8 cellular contexts compared by ENCODE assay signal in the genomic region with DNA sequence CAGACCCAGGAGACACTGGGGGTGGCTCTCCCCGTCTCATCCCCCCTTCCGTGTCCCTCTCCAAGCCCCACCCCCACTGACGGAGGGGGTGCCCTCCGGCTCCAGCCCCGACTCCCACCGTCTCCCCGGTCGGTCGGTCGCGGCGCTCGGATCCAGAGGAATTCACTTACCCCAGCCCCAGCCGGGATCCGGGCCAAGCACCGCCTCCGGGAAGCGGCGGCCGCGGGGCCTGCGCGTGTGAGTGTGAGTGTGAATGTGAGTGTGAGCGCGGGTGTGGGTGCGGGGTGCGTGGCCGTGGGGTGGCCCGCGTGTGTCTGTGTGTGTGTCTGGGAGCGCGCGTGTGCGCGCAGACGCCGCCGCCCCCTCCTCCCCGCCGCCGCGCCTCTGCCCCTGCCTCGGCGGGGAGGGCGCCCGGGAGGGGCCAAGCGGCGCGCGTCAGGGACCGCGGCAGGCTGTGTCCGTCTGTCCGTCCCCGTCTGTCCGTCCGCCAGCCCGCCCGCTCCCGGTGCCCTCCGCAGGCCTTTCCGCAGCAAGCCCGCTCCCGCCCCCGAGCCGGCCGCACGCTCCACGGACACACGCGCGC. TPM values are rescaled to one million over a fixed set of nuclear protein-coding genes. Genes with fewer than 3 reads are reported as not detected.
A peak's percentile ranks its signal among the peaks of the same experiment; 100 is the strongest.
DNase-seq lines count a peak whose midpoint lies in the region; ATAC-seq and TF ChIP-seq lines count a peak whose summit lies in the region.

A gene with protein sequence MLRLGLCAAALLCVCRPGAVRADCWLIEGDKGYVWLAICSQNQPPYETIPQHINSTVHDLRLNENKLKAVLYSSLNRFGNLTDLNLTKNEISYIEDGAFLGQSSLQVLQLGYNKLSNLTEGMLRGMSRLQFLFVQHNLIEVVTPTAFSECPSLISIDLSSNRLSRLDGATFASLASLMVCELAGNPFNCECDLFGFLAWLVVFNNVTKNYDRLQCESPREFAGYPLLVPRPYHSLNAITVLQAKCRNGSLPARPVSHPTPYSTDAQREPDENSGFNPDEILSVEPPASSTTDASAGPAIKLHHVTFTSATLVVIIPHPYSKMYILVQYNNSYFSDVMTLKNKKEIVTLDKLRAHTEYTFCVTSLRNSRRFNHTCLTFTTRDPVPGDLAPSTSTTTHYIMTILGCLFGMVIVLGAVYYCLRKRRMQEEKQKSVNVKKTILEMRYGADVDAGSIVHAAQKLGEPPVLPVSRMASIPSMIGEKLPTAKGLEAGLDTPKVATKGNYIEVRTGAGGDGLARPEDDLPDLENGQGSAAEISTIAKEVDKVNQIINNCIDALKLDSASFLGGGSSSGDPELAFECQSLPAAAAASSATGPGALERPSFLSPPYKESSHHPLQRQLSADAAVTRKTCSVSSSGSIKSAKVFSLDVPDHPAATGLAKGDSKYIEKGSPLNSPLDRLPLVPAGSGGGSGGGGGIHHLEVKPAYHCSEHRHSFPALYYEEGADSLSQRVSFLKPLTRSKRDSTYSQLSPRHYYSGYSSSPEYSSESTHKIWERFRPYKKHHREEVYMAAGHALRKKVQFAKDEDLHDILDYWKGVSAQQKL (minus strand): TSS at position 352 of the 583 bp plus-strand sequence. CDS start 51,945 bp downstream, outside the sequence.

- H3K4me3 Mint-ChIP-seq in central memory CD8-positive, alpha-beta T cell = peak within 1 kb of the TSS; percentile 67

- H3K27me3 ChIP-seq in heart right ventricle = peaks cover 27 to 100% (median 96%) of the 10 kb centered on the region in 7 donors
- peaks cover 67% of the 10 kb centered on the region for H3K27me3 ChIP-seq in lower lobe of right lung (ENCODE audit: low read depth)
- H3K27me3 ChIP-seq in vagina = peaks cover 16% of the 10 kb centered on the region

- H3K4me3 ChIP-seq in heart right ventricle = peak within 1 kb of the TSS; percentile 21 to 60 (median 42)
- H3K4me3 ChIP-seq in lower lobe of right lung = peak within 1 kb of the TSS; percentile 50
- H3K4me3 ChIP-seq in vagina = peak within 1 kb of the TSS; percentile 32 to 55

- H3K27ac ChIP-seq in heart right ventricle = no peak within 1 kb of the TSS
- H3K27ac ChIP-seq in lower lobe of right lung = no peak within 1 kb of the TSS
- no peak within 1 kb of the TSS for H3K27ac ChIP-seq in vagina

- H3K4me1 ChIP-seq in heart right ventricle (peaks cover 0 to 12% (median 5%) of the 10 kb centered on the region in 9 donors), lower lobe of right lung (peaks cover 12% of the 10 kb centered on the region), vagina (peaks cover 17% of the 10 kb centered on the region)

- H3K27me3 Mint-ChIP-seq in central memory CD8-positive, alpha-beta T cell = peaks cover 68% of the 10 kb centered on the region

- H3K36me3 ChIP-seq in heart right ventricle (no peaks in the 10 kb centered on the region), lower lobe of right lung (no peaks in the 10 kb centered on the region), vagina (no peaks in the 10 kb centered on the region)

- TF ChIP-seq POLR2A in vagina (IDR thresholded peaks at IDR 0.05) = no peak

- no peaks in the 10 kb centered on the region for H3K9me3 Mint-ChIP-seq in central memory CD8-positive, alpha-beta T cell

- no peak for TF ChIP-seq CTCF in heart right ventricle (IDR thresholded peaks at IDR 0.05)
- TF ChIP-seq CTCF in lower lobe of right lung (IDR thresholded peaks at IDR 0.05) = no peak
- TF ChIP-seq CTCF in vagina (IDR thresholded peaks at IDR 0.05) = no peak

- H3K4me1 Mint-ChIP-seq in central memory CD8-positive, alpha-beta T cell = peaks cover 19% of the 10 kb centered on the region

- intact Hi-C loops in heart right ventricle (cut with DNase I) = loop anchor here in 7 of 10 donors (5.0 to 10.0 kb wide), 5 partner anchors 102 to 160 kb away; no protein-coding TSS in a partner anchor
- intact Hi-C loops in cardiac septum (cut with DNase I) = no loop called here
- intact Hi-C loops in lower lobe of right lung (cut with DNase I) = no loop called here
- intact Hi-C loops in vagina (cut with DNase I) = no loop called here

- 0 to 1% methylated on average over 46 to 72 of the region's 72 CpGs for WGBS in heart right ventricle, 2 donors

- H3K27ac Mint-ChIP-seq in central memory CD8-positive, alpha-beta T cell (ENCODE audit: low read depth) = no peak within 1 kb of the TSS

- DNase-seq in heart right ventricle (peak in 1 of 2 donors; percentile 31), cardiac septum (ENCODE audit: low spot score) (no peak), lower lobe of right lung (no peak), vagina (ENCODE audit: extremely low spot score in 2 of 2) (no peak), NCI-H2107 (lab: John Stamatoyannopoulos, UW) (no peak), cerebellar nuclear complex (lab: John Stamatoyannopoulos, UW) (no peak)
- DNase-seq in central memory CD8-positive, alpha-beta T cell (ENCODE audit: low spot score in 2 of 2) = no peak
- no peak for DNase-seq in activated CD4-positive, CD25-positive, alpha-beta regulatory T cell treated with anti-CD3 and anti-CD28 coated beads, Interleukin-2, amount 50 U/mL, for 72 hours

- peaks cover 3% of the 10 kb centered on the region for H3K36me3 Mint-ChIP-seq in central memory CD8-positive, alpha-beta T cell (ENCODE audit: insufficient read depth)

- no peaks in the 10 kb centered on the region for H3K9me3 ChIP-seq in heart right ventricle
- H3K9me3 ChIP-seq in lower lobe of right lung = no peaks in the 10 kb centered on the region
- no peaks in the 10 kb centered on the region for H3K9me3 ChIP-seq in vagina

- peak in 2 of 8 donors; percentile 20 to 31 for ATAC-seq in heart right ventricle
- ATAC-seq in central memory CD8-positive, alpha-beta T cell (replicated peaks; ENCODE audit: extremely low read depth, poor library complexity, severe bottlenecking) = no peak
- peak in 1 of 2 donors; percentile 48 for ATAC-seq in lower lobe of right lung

RNA-seq across cellular contexts. Expression of the gene that starts here (rescaled TPM):
- total RNA-seq in heart right ventricle (under 1 TPM in 6 of 10 donors, not detected in 4; 0.04 to 0.21 (median 0.05) TPM), cardiac septum (0.03 TPM), lower lobe of right lung (0.89 TPM), vagina (not detected)
- polyA plus RNA-seq in heart right ventricle = under 1 TPM; under 0.01 to 0.01 TPM

Comparison
In these comparisons a context has a peak if more than half of its experiments do, and no peak if none do; other contexts are left out.
1. intact Hi-C loops: an anchor here in heart right ventricle (5.0 to 10.0 kb wide); none called in cardiac septum, lower lobe of right lung and vagina.